Comparison of ENCODE assay signal across 1 cellular context in genomic region chr1:162697140-162697895, GRCh38.
TF ChIP-seq lines count a peak whose summit lies in the region.

No MANE protein-coding gene starts in this region.

TF ChIP-seq in WTC11, 78 proteins besides CTCF, POLR2A, EP300 and RAD21 (continued from another document):
- TF ChIP-seq ZSCAN18 (CRISPR knock-in tag; IDR thresholded peaks at IDR 0.05): no peak
- no peak for TF ChIP-seq E2F5 (CRISPR knock-in tag; IDR thresholded peaks at IDR 0.05)
- TF ChIP-seq GABPB1 (CRISPR knock-in tag; IDR thresholded peaks at IDR 0.05): no peak
- TF ChIP-seq KAT7 (CRISPR knock-in tag; IDR thresholded peaks at IDR 0.05; ENCODE audit: borderline replicate concordance): no peak
- TF ChIP-seq ZNF317 (CRISPR knock-in tag; IDR thresholded peaks at IDR 0.05; ENCODE audit: borderline replicate concordance, low read depth): no peak
- no peak for TF ChIP-seq ZNF416 (CRISPR knock-in tag; IDR thresholded peaks at IDR 0.05)
- TF ChIP-seq CREB1 (CRISPR knock-in tag; IDR thresholded peaks at IDR 0.05): no peak
- no peak for TF ChIP-seq MXD4 (CRISPR knock-in tag; IDR thresholded peaks at IDR 0.05; ENCODE audit: borderline replicate concordance)
- TF ChIP-seq JAZF1 (CRISPR knock-in tag; IDR thresholded peaks at IDR 0.05): no peak
- TF ChIP-seq TEAD4 (CRISPR knock-in tag; IDR thresholded peaks at IDR 0.05): no peak
- TF ChIP-seq CREM (CRISPR knock-in tag; IDR thresholded peaks at IDR 0.05): no peak
- no peak for TF ChIP-seq NR3C1 (CRISPR knock-in tag; conservative IDR thresholded peaks at IDR 0.05; ENCODE audit: low read depth)
- TF ChIP-seq JUN (CRISPR knock-in tag; IDR thresholded peaks at IDR 0.05): no peak
- TF ChIP-seq ESRRA (CRISPR knock-in tag; IDR thresholded peaks at IDR 0.05; ENCODE audit: borderline replicate concordance): no peak
TF ChIP-seq in WTC11: peak in this region for 0.
